ENCODE assay signal across 17 cellular contexts in genomic region chr14:101370593-101371569, GRCh38.
DNase-seq lines count a peak whose midpoint lies in the region; ATAC-seq and TF ChIP-seq lines count a peak whose summit lies in the region.
"Had no signal": no experiment of that assay in that cellular context is flagged by ENCODE, and none has a peak within 500 bp of the region (broad histone marks: within the 10 kb centered on the region; RNA-seq: fewer than 3 reads in every experiment).

No MANE protein-coding gene starts in this region.

- H2BK15ac ChIP-seq in IMR-90 (ENCODE audit: low read depth, low read length) (no peak overlapping the region), neuronal stem cell (ENCODE audit: low read length) (peak overlapping the region; percentile 18)

- POLR2A ChIA-PET in IMR-90 (lab: Charles Lee; ENCODE audit: unreplicated experiment): no interaction called here

- no peaks in the 10 kb centered on the region for H3K79me1 ChIP-seq in IMR-90 (ENCODE audit: low read depth in 1 of 2, low read length in 2 of 2)
- H3K79me1 ChIP-seq in neuronal stem cell (ENCODE audit: low read depth, low read length): no peaks in the 10 kb centered on the region

- no peak overlapping the region for H2BK20ac ChIP-seq in IMR-90 (ENCODE audit: low read depth, low read length)

- no peaks in the 10 kb centered on the region for H3K9me1 ChIP-seq in IMR-90 (ENCODE audit: insufficient read depth, low read length)

- H3K9me3 Mint-ChIP-seq in activated CD8-positive, alpha-beta memory T cell treated with anti-CD3 and anti-CD28 coated beads, Interleukin-2, amount 10 ng/mL, durations not matched to agents 7 days and 5 days (ENCODE audit: low read depth): no peaks in the 10 kb centered on the region
- H3K9me3 Mint-ChIP-seq: CD8-positive, alpha-beta memory T cell had no signal

- TF ChIP-seq RAD21 in IMR-90 (IDR thresholded peaks at IDR 0.05; ENCODE audit: low read length): no peak

- no peak overlapping the region for H3K27ac ChIP-seq in IMR-90 (ENCODE audit: insufficient read depth, low read length)
- H3K27ac ChIP-seq in esophagus muscularis mucosa (replicated peaks in 1 of 4): peak overlapping the region in 3 of 4 donors; percentile 35 to 69 (median 51)
- no peak overlapping the region for H3K27ac ChIP-seq in neuronal stem cell (replicated peaks; ENCODE audit: low read length)
- H3K27ac ChIP-seq in testis: peak overlapping the region; percentile 55 to 78
- no peak overlapping the region for H3K27ac ChIP-seq in colonic mucosa

- H3K14ac ChIP-seq in IMR-90 (replicated peaks; ENCODE audit: low read depth, low read length) (no peak overlapping the region), neuronal stem cell (ENCODE audit: low read length) (no peak overlapping the region)

- H3K36me3 Mint-ChIP-seq in activated CD8-positive, alpha-beta memory T cell treated with anti-CD3 and anti-CD28 coated beads, Interleukin-2, amount 10 ng/mL, durations not matched to agents 7 days and 5 days: no peaks in the 10 kb centered on the region
- H3K36me3 Mint-ChIP-seq: CD8-positive, alpha-beta memory T cell had no signal

- no peak overlapping the region for H3K4me3 Mint-ChIP-seq in activated CD8-positive, alpha-beta memory T cell treated with anti-CD3 and anti-CD28 coated beads, Interleukin-2, amount 10 ng/mL, durations not matched to agents 7 days and 5 days
- H3K4me3 Mint-ChIP-seq: CD8-positive, alpha-beta memory T cell had no signal

- H3K4ac ChIP-seq in IMR-90 (ENCODE audit: low read depth, low read length) (no peak overlapping the region), neuronal stem cell (ENCODE audit: low read length) (no peak overlapping the region)

- H4K20me1 ChIP-seq in IMR-90 (ENCODE audit: insufficient read depth, low read length): no peaks in the 10 kb centered on the region

- 80% methylated on average over 3 of the region's 14 CpGs; no CpG with 5 or more reads in 1 of the 2 experiments for WGBS in IMR-90 (ENCODE audit: extremely low coverage in 2 of 2, insufficient read length in 1 of 2), 2 experiments
- WGBS in esophagus muscularis mucosa: 86% methylated on average over 8 of the region's 14 CpGs
- WGBS in neuronal stem cell (ENCODE audit: extremely low coverage in 2 of 2, insufficient read length in 2 of 2, insufficient replicate concordance in 1 of 2), 2 donors: no CpG with 5 or more reads among the region's 14 CpGs
- 93 to 98% methylated on average over 10 to 14 of the region's 14 CpGs for WGBS in testis, 2 donors

- no peak for ATAC-seq in IMR-90 (ENCODE audit: low read depth)
- no peak for ATAC-seq in activated CD8-positive, alpha-beta memory T cell treated with anti-CD3 and anti-CD28 coated beads, Interleukin-2, amount 10 ng/mL, durations not matched to agents 7 days and 5 days
- ATAC-seq: K562 had no signal

- peak overlapping the region; percentile 7 for H2AK9ac ChIP-seq in IMR-90 (replicated peaks; ENCODE audit: low read depth, low read length, poor library complexity)

- no peak overlapping the region for H4K91ac ChIP-seq in IMR-90 (ENCODE audit: insufficient read depth, low read depth, low read length)
- no peak overlapping the region for H4K91ac ChIP-seq in neuronal stem cell (ENCODE audit: low read depth, low read length, poor library complexity)

- H2BK120ac ChIP-seq in IMR-90 (ENCODE audit: low read depth, low read length) (no peak overlapping the region), neuronal stem cell (ENCODE audit: low read depth, low read length) (no peak overlapping the region)

- H3K18ac ChIP-seq in IMR-90 (ENCODE audit: low read depth, low read length) (no peak overlapping the region), neuronal stem cell (ENCODE audit: low read length) (peak overlapping the region; percentile 39)

- no peak overlapping the region for H2BK12ac ChIP-seq in neuronal stem cell (ENCODE audit: low read length)

- TF ChIP-seq POLR2A in IMR-90 (IDR thresholded peaks at IDR 0.05; ENCODE audit: low read depth, low read length) (no peak), esophagus muscularis mucosa (IDR thresholded peaks at IDR 0.05; ENCODE audit: low read depth) (no peak), testis (IDR thresholded peaks at IDR 0.05) (no peak)

- no peaks in the 10 kb centered on the region for H3K36me3 ChIP-seq in IMR-90 (ENCODE audit: control insufficient read depth, insufficient read depth, low read length)
- no peaks in the 10 kb centered on the region for H3K36me3 ChIP-seq in esophagus muscularis mucosa
- H3K36me3 ChIP-seq in neuronal stem cell (replicated peaks in 1 of 2; ENCODE audit: control insufficient read depth in 2 of 2, insufficient read depth in 2 of 2, low read length in 2 of 2): no peaks in the 10 kb centered on the region
- no peaks in the 10 kb centered on the region for H3K36me3 ChIP-seq in testis (ENCODE audit: low read depth, missing control alignments)
- no peaks in the 10 kb centered on the region for H3K36me3 ChIP-seq in colonic mucosa

- H3K9me3 ChIP-seq in IMR-90 (ENCODE audit: control insufficient read depth, insufficient read depth, low read length): peaks cover 6% of the 10 kb centered on the region; the same call in 1 of the 2 replicates
- no peaks in the 10 kb centered on the region for H3K9me3 ChIP-seq in esophagus muscularis mucosa
- no peaks in the 10 kb centered on the region for H3K9me3 ChIP-seq in neuronal stem cell (replicated peaks in 1 of 2; ENCODE audit: control insufficient read depth in 2 of 2, insufficient read depth in 1 of 2, low read depth in 1 of 2, low read length in 2 of 2)
- no peaks in the 10 kb centered on the region for H3K9me3 ChIP-seq in testis
- H3K9me3 ChIP-seq in colonic mucosa: no peaks in the 10 kb centered on the region

- H3K23ac ChIP-seq in IMR-90 (ENCODE audit: low read depth, low read length) (no peak overlapping the region), neuronal stem cell (ENCODE audit: low read depth, low read length, poor library complexity) (peak overlapping the region; percentile 8)

- H3K4me1 ChIP-seq in IMR-90 (ENCODE audit: control insufficient read depth, insufficient read depth, low read length) (no peaks in the 10 kb centered on the region), esophagus muscularis mucosa (peaks cover 0 to 24% (median 18%) of the 10 kb centered on the region in 4 donors), neuronal stem cell (ENCODE audit: control insufficient read depth in 2 of 2, insufficient read depth in 1 of 2, low read depth in 1 of 2, low read length in 2 of 2) (peaks cover 1 to 13% of the 10 kb centered on the region in 2 donors), testis (peaks cover 13% of the 10 kb centered on the region), colonic mucosa (no peaks in the 10 kb centered on the region)

- H2BK5ac ChIP-seq in IMR-90 (ENCODE audit: low read depth, low read length, poor library complexity, severe bottlenecking) (no peak overlapping the region), neuronal stem cell (ENCODE audit: low read length) (no peak overlapping the region)

- H2AFZ ChIP-seq in IMR-90 (replicated peaks; ENCODE audit: low read length, poor library complexity) (no peak overlapping the region), neuronal stem cell (ENCODE audit: low read length) (no peak overlapping the region)

- H3K27me3 Mint-ChIP-seq in activated CD8-positive, alpha-beta memory T cell treated with anti-CD3 and anti-CD28 coated beads, Interleukin-2, amount 10 ng/mL, durations not matched to agents 7 days and 5 days: peaks cover 3% of the 10 kb centered on the region

- no peak overlapping the region for H3K4me3 ChIP-seq in IMR-90 (ENCODE audit: insufficient read depth, low read depth, low read length)
- no peak overlapping the region for H3K4me3 ChIP-seq in esophagus muscularis mucosa
- H3K4me3 ChIP-seq in neuronal stem cell (ENCODE audit: low read length in 2 of 2): no peak overlapping the region
- H3K4me3 ChIP-seq in testis: no peak overlapping the region
- no peak overlapping the region for H3K4me3 ChIP-seq in colonic mucosa
- H3K4me3 ChIP-seq: K562 had no signal

- intact Hi-C loops in IMR-90 (cut with micrococcal nuclease): no loop called here
- intact Hi-C loops in esophagus muscularis mucosa (cut with DNase I): no loop called here
- intact Hi-C loops in testis (cut with DNase I; ENCODE audit: low total_unique reads): no loop called here
- intact Hi-C loops in colonic mucosa (cut with DNase I): no loop called here

- H3K9ac ChIP-seq in IMR-90 (ENCODE audit: low read depth, low read length) (no peak overlapping the region), neuronal stem cell (ENCODE audit: low read depth, low read length, poor library complexity) (no peak overlapping the region), colonic mucosa (ENCODE audit: low read depth in 2 of 2, low read length in 2 of 2) (no peak overlapping the region)

- H3K27me3 ChIP-seq in IMR-90 (ENCODE audit: control insufficient read depth, insufficient read depth, low read length): peaks cover 6% of the 10 kb centered on the region
- H3K27me3 ChIP-seq in esophagus muscularis mucosa: peaks cover 0 to 17% (median 0%) of the 10 kb centered on the region in 4 donors
- peaks cover 0 to 2% (median 0%) of the 10 kb centered on the region in 3 experiments for H3K27me3 ChIP-seq in neuronal stem cell (ENCODE audit: control insufficient read depth in 3 of 3, insufficient read depth in 3 of 3, low read depth in 1 of 3, low read length in 3 of 3)
- H3K27me3 ChIP-seq in testis: no peaks in the 10 kb centered on the region
- no peaks in the 10 kb centered on the region for H3K27me3 ChIP-seq in colonic mucosa

- no peaks in the 10 kb centered on the region for H3K4me1 Mint-ChIP-seq in activated CD8-positive, alpha-beta memory T cell treated with anti-CD3 and anti-CD28 coated beads, Interleukin-2, amount 10 ng/mL, durations not matched to agents 7 days and 5 days
- H3K4me1 Mint-ChIP-seq: CD8-positive, alpha-beta memory T cell had no signal

- in situ Hi-C loops in IMR-90 (cut with MboI; ENCODE audit: low sequenced_read_pairs): no loop called here

- H4K8ac ChIP-seq in IMR-90 (ENCODE audit: low read depth in 2 of 2, low read length in 2 of 2) (no peak overlapping the region), neuronal stem cell (ENCODE audit: low read depth, low read length) (peak overlapping the region; percentile 83)

- BruUV-seq in IMR-90 (replicated peaks; lab: Mats Ljungman, UMichigan): no TSS peak

- DNase-seq in IMR-90 (no peak), esophagus muscularis mucosa (ENCODE audit: extremely low spot score) (peak; percentile 86), neuronal stem cell (ENCODE audit: low spot score) (no peak), testis (no peak), NCI-H2196 treated with DMSO at 0.1 percent for 48 hours (lab: John Stamatoyannopoulos, UW; ENCODE audit: unreplicated experiment) (no peak), colonic mucosa (no peak)
- no peak for DNase-seq in activated CD8-positive, alpha-beta memory T cell treated with anti-CD3 and anti-CD28 coated beads, Interleukin-2, amount 10 ng/mL, durations not matched to agents 7 days and 5 days
- DNase-seq: CD8-positive, alpha-beta memory T cell; GOT3; NCI-H1105; NCI-H1694; NCI-H2081 treated with DMSO at 0.1 percent for 48 hours; NCI-H2227 treated with DMSO at 0.1 percent for 48 hours; NCI-H524; NCI-H82; SHP77 treated with DMSO at 0.1 percent for 48 hours had no signal

- no peak overlapping the region for H3K56ac ChIP-seq in IMR-90 (ENCODE audit: extremely low read depth, insufficient read depth, low read length)

- H2AK5ac ChIP-seq in IMR-90 (ENCODE audit: low read depth, low read length) (no peak overlapping the region), neuronal stem cell (ENCODE audit: low read depth, low read length) (peak overlapping the region; percentile 6)

- TF ChIP-seq CTCF in IMR-90 (conservative IDR thresholded peaks at IDR 0.05; ENCODE audit: low read depth, low read length) (no peak), esophagus muscularis mucosa (IDR thresholded peaks at IDR 0.05) (no peak), testis (IDR thresholded peaks at IDR 0.05) (no peak), colonic mucosa (IDR thresholded peaks at IDR 0.05) (no peak)

- no peak for TF ChIP-seq EP300 in esophagus muscularis mucosa (IDR thresholded peaks at IDR 0.05)

- H3K4me2 ChIP-seq in IMR-90 (ENCODE audit: low read depth, low read length) (no peak overlapping the region), neuronal stem cell (ENCODE audit: insufficient read depth, low read length, poor library complexity, severe bottlenecking) (no peak overlapping the region)

- CTCF ChIA-PET in IMR-90 (lab: Yijun Ruan, JAX): no interaction called here
- CTCF ChIA-PET in activated CD8-positive, alpha-beta memory T cell treated with anti-CD3 and anti-CD28 coated beads, Interleukin-2, amount 10 ng/mL, durations not matched to agents 7 days and 5 days (lab: Charles Lee): no interaction called here

- no peak overlapping the region for H4K5ac ChIP-seq in IMR-90 (ENCODE audit: low read depth, low read length)

- no peak overlapping the region for H3K27ac Mint-ChIP-seq in activated CD8-positive, alpha-beta memory T cell treated with anti-CD3 and anti-CD28 coated beads, Interleukin-2, amount 10 ng/mL, durations not matched to agents 7 days and 5 days

- dilution Hi-C loops in IMR-90 (cut with HindIII; ENCODE audit: low sequenced_read_pairs, unreplicated experiment): no loop called here

Comparison
In these comparisons a context has a peak if more than half of its experiments do, and no peak if none do; other contexts are left out.
1. H3K27ac ChIP-seq: peak in esophagus muscularis mucosa (3 of 4) and testis (2 of 2); none in IMR-90 (single experiment), neuronal stem cell (single experiment) and colonic mucosa (single experiment).